25 cellular contexts compared by ENCODE assay signal in genomic region chrX:97968376-97969104, GRCh38.
"Had no signal": no experiment of that assay in that cellular context is flagged by ENCODE, and none has a peak within 500 bp of the region (broad histone marks: within the 10 kb centered on the region; RNA-seq: fewer than 3 reads in every experiment).

No MANE protein-coding gene starts in this region.

- H3K36me3 ChIP-seq: brain microvascular endothelial cell, transverse colon, uterus had no signal

- H3K27ac Mint-ChIP-seq: activated CD4-positive, alpha-beta T cell treated with anti-CD3 and anti-CD28 coated beads, Interleukin-2, amount 10 ng/mL, durations not matched to agents 24 days and 14 days; activated CD8-positive, alpha-beta T cell treated with anti-CD3 and anti-CD28 coated beads for 36 hours; activated naive CD8-positive, alpha-beta T cell treated with anti-CD3 and anti-CD28 coated beads, Interleukin-2, amount 10 ng/mL, durations not matched to agents 7 days and 5 days; activated T-helper 17 cell treated with anti-CD3 and anti-CD28 coated beads, Interleukin-2, amount 50 U/mL, for 72 hours; naive thymus-derived CD8-positive, alpha-beta T cell; progenitor cell of endocrine pancreas had no signal

- H3K9me3 Mint-ChIP-seq: activated CD4-positive, alpha-beta T cell treated with anti-CD3 and anti-CD28 coated beads, Interleukin-2, amount 10 ng/mL, durations not matched to agents 24 days and 14 days; activated naive CD8-positive, alpha-beta T cell treated with anti-CD3 and anti-CD28 coated beads, Interleukin-2, amount 10 ng/mL, durations not matched to agents 7 days and 5 days; activated T-helper 17 cell treated with anti-CD3 and anti-CD28 coated beads, Interleukin-2, amount 50 U/mL, for 72 hours had no signal

- H3K9me3 ChIP-seq: transverse colon, uterus had no signal

- ATAC-seq: activated CD8-positive, alpha-beta T cell treated with anti-CD3 and anti-CD28 coated beads for 36 hours; activated T-helper 17 cell treated with anti-CD3 and anti-CD28 coated beads, Interleukin-2, amount 50 U/mL, for 72 hours; left cardiac atrium; naive thymus-derived CD8-positive, alpha-beta T cell; stimulated activated naive CD8-positive, alpha-beta T cell treated with anti-CD3 and anti-CD28 coated beads, Interleukin-15, Interleukin-2, amounts not matched to agents 100 U/mL and 50 U/mL, for 24 hours had no signal

- DNase-seq: activated CD4-positive, alpha-beta T cell treated with anti-CD3 and anti-CD28 coated beads, Interleukin-2, amount 10 ng/mL, durations not matched to agents 24 days and 14 days; activated CD4-positive, CD25-positive, alpha-beta regulatory T cell; activated CD8-positive, alpha-beta T cell treated with anti-CD3 and anti-CD28 coated beads for 36 hours; activated naive CD4-positive, alpha-beta T cell treated with Interleukin-2 at 50 U/mL for 16 hours; activated naive CD8-positive, alpha-beta T cell treated with anti-CD3 and anti-CD28 coated beads, Interleukin-2, amount 10 ng/mL, durations not matched to agents 7 days and 5 days; activated T-cell treated with anti-CD3 and anti-CD28 coated beads, Interleukin-2, amount 50 U/mL, for 1 hour; brain microvascular endothelial cell; central memory CD4-positive, alpha-beta T cell; dorsolateral prefrontal cortex; foreskin fibroblast; glutamatergic neuron; hippocampal formation; left cardiac atrium; mesendoderm; naive thymus-derived CD8-positive, alpha-beta T cell; nucleus accumbens; stimulated activated CD4-positive, alpha-beta T cell treated with anti-CD3 and anti-CD28 coated beads, Interleukin-12 subunit alpha, Interleukin-12 subunit beta, amount 100 ng/mL, for 4 hours; stimulated activated CD4-positive, alpha-beta T cell treated with anti-CD3 and anti-CD28 coated beads, Interleukin-2, amount 100 ng/mL, for 24 hours; stimulated activated naive CD8-positive, alpha-beta T cell treated with anti-CD3 and anti-CD28 coated beads, Interleukin-15, Interleukin-2, amounts not matched to agents 100 U/mL and 50 U/mL, for 24 hours; T-helper 1 cell; T-helper 9 cell; transverse colon; uterus had no signal

- H3K4me1 ChIP-seq: transverse colon, uterus had no signal

- H3K4me3 ChIP-seq: dorsolateral prefrontal cortex, transverse colon, uterus had no signal

- H3K4me1 Mint-ChIP-seq: activated CD4-positive, alpha-beta T cell treated with anti-CD3 and anti-CD28 coated beads, Interleukin-2, amount 10 ng/mL, durations not matched to agents 24 days and 14 days; activated naive CD8-positive, alpha-beta T cell treated with anti-CD3 and anti-CD28 coated beads, Interleukin-2, amount 10 ng/mL, durations not matched to agents 7 days and 5 days; activated T-helper 17 cell treated with anti-CD3 and anti-CD28 coated beads, Interleukin-2, amount 50 U/mL, for 72 hours; naive thymus-derived CD8-positive, alpha-beta T cell had no signal

- H3K4me3 Mint-ChIP-seq: activated CD4-positive, alpha-beta T cell treated with anti-CD3 and anti-CD28 coated beads, Interleukin-2, amount 10 ng/mL, durations not matched to agents 24 days and 14 days; activated CD8-positive, alpha-beta T cell treated with anti-CD3 and anti-CD28 coated beads for 36 hours; activated naive CD8-positive, alpha-beta T cell treated with anti-CD3 and anti-CD28 coated beads, Interleukin-2, amount 10 ng/mL, durations not matched to agents 7 days and 5 days; activated T-helper 17 cell treated with anti-CD3 and anti-CD28 coated beads, Interleukin-2, amount 50 U/mL, for 72 hours; naive thymus-derived CD8-positive, alpha-beta T cell had no signal

- H3K27ac ChIP-seq: brain microvascular endothelial cell, dorsolateral prefrontal cortex, transverse colon, uterus had no signal

- H3K27me3 ChIP-seq: brain microvascular endothelial cell, transverse colon, uterus had no signal

- H3K27me3 Mint-ChIP-seq: activated CD4-positive, alpha-beta T cell treated with anti-CD3 and anti-CD28 coated beads, Interleukin-2, amount 10 ng/mL, durations not matched to agents 24 days and 14 days; activated CD8-positive, alpha-beta T cell treated with anti-CD3 and anti-CD28 coated beads for 36 hours; activated naive CD8-positive, alpha-beta T cell treated with anti-CD3 and anti-CD28 coated beads, Interleukin-2, amount 10 ng/mL, durations not matched to agents 7 days and 5 days; activated T-helper 17 cell treated with anti-CD3 and anti-CD28 coated beads, Interleukin-2, amount 50 U/mL, for 72 hours; progenitor cell of endocrine pancreas had no signal

- H3K36me3 Mint-ChIP-seq: activated naive CD8-positive, alpha-beta T cell treated with anti-CD3 and anti-CD28 coated beads, Interleukin-2, amount 10 ng/mL, durations not matched to agents 7 days and 5 days; naive thymus-derived CD8-positive, alpha-beta T cell had no signal
